9 cellular contexts compared by ENCODE assay signal in genomic region chr22:27133951-27134664, GRCh38.
DNase-seq lines count a peak whose midpoint lies in the region; ATAC-seq and TF ChIP-seq lines count a peak whose summit lies in the region.
"Had no signal": no experiment of that assay in that cellular context is flagged by ENCODE, and none has a peak within 500 bp of the region (broad histone marks: within the 10 kb centered on the region; RNA-seq: fewer than 3 reads in every experiment).

No MANE protein-coding gene starts in this region.

- H3K9me3 Mint-ChIP-seq in H9: peaks cover 0 to 8% of the 10 kb centered on the region in 2 experiments; a peak in 1 of 5 replicates

- H3K23ac ChIP-seq in trophoblast cell (ENCODE audit: low read length): no peak overlapping the region
- no peak overlapping the region for H3K23ac ChIP-seq in H9 (ENCODE audit: insufficient read length, low read depth, low read length)

- peaks cover 2 to 12% of the 10 kb centered on the region in 2 experiments; a peak in 3 of 4 replicates for H3K4me1 Mint-ChIP-seq in H9

- H3K14ac ChIP-seq in trophoblast cell (ENCODE audit: low read length) (no peak overlapping the region), H9 (ENCODE audit: insufficient read depth, low read length) (no peak overlapping the region)

- H2AFZ ChIP-seq in trophoblast cell (ENCODE audit: insufficient read depth, low read length, poor library complexity): no peak overlapping the region
- H2AFZ ChIP-seq in H9 (ENCODE audit: low read length): no peak overlapping the region

- H3K79me2 ChIP-seq in trophoblast cell (ENCODE audit: control insufficient read depth, insufficient read depth, low read length, poor library complexity): no peaks in the 10 kb centered on the region
- no peaks in the 10 kb centered on the region for H3K79me2 ChIP-seq in H9 (ENCODE audit: insufficient read depth, low read length)

- no peaks in the 10 kb centered on the region for H3K27me3 ChIP-seq in trophoblast cell (ENCODE audit: insufficient read depth, low read length)
- H3K27me3 ChIP-seq in H9 (ENCODE audit: insufficient read depth, low read length): no peaks in the 10 kb centered on the region; the same call in 1 of the 2 replicates
- H3K27me3 ChIP-seq: cardiac muscle cell had no signal

- H3T11ph ChIP-seq in H9 (ENCODE audit: low read length): no peak overlapping the region

- H3K9me3 ChIP-seq in trophoblast cell (ENCODE audit: insufficient read depth, low read depth, low read length): no peaks in the 10 kb centered on the region
- no peaks in the 10 kb centered on the region for H3K9me3 ChIP-seq in H9 (ENCODE audit: control insufficient read depth, low read depth, low read length)

- peaks cover 0 to 7% (median 0%) of the 10 kb centered on the region in 3 experiments; a peak in 2 of 7 replicates for H3K36me3 Mint-ChIP-seq in H9 (ENCODE audit: insufficient read depth in 1 of 3, low read depth in 3 of 3)

- no peak overlapping the region; a peak in 1 of 7 replicates for H3K27ac Mint-ChIP-seq in H9

- H2BK5ac ChIP-seq in trophoblast cell (ENCODE audit: low read depth, low read length, poor library complexity) (no peak overlapping the region), H9 (ENCODE audit: insufficient read length, low read length) (no peak overlapping the region)

- H4K12ac ChIP-seq in trophoblast cell (ENCODE audit: low read depth, low read length): no peak overlapping the region

- peak; percentile 92 for DNase-seq in GM03348 (ENCODE audit: low spot score)
- DNase-seq in NCI-H226: peak; percentile 78
- DNase-seq in caudate nucleus (lab: John Stamatoyannopoulos, UW): peak in 12 of 61 donors; percentile 7 to 41 (median 20)
- peak; percentile 26 to 37 for DNase-seq in trophoblast cell
- DNase-seq in H9: no peak
- no peak for DNase-seq in NCI-H526 (lab: John Stamatoyannopoulos, UW)

- H3K23me2 ChIP-seq in H9 (ENCODE audit: insufficient read length, low read depth, low read length, poor library complexity, severe bottlenecking): no peaks in the 10 kb centered on the region

- no peak overlapping the region for H3K4me3 Mint-ChIP-seq in H9

- H3K36me3 ChIP-seq in trophoblast cell (ENCODE audit: control insufficient read depth in 1 of 2, insufficient read depth in 2 of 2, low read length in 2 of 2): no peaks in the 10 kb centered on the region
- H3K36me3 ChIP-seq: cardiac muscle cell had no signal

- H2BK120ac ChIP-seq in trophoblast cell (ENCODE audit: insufficient read depth, low read length, poor library complexity) (no peak overlapping the region), H9 (ENCODE audit: low read depth, low read length, poor library complexity, severe bottlenecking) (no peak overlapping the region)

- no peak overlapping the region for H2BK12ac ChIP-seq in trophoblast cell (ENCODE audit: low read length)
- no peak overlapping the region for H2BK12ac ChIP-seq in H9 (ENCODE audit: insufficient read length, low read depth, low read length)

- H3K4me1 ChIP-seq in trophoblast cell (ENCODE audit: control insufficient read depth in 1 of 2, insufficient read depth in 2 of 2, low read length in 2 of 2) (peaks cover 4 to 15% of the 10 kb centered on the region in 2 experiments), H9 (ENCODE audit: insufficient read depth, low read length) (0 out of 2 replicates have a peak, but pooled peaks cover 2% of the 10 kb centered on the region)

- H4K20me1 ChIP-seq in H9 (ENCODE audit: control insufficient read depth, insufficient read depth, insufficient read length): no peaks in the 10 kb centered on the region

- no peak for ATAC-seq in HG02970 (IDR thresholded peaks at IDR 0.05; ENCODE audit: low FRiP score, unreplicated experiment)
- ATAC-seq in GM18907 (IDR thresholded peaks at IDR 0.05; ENCODE audit: unreplicated experiment): no peak

- H3K18ac ChIP-seq in trophoblast cell (ENCODE audit: low read length): no peak overlapping the region
- H3K18ac ChIP-seq in H9 (ENCODE audit: insufficient read length, low read depth, low read length): no peak overlapping the region

- H3K79me1 ChIP-seq in trophoblast cell (ENCODE audit: low read length) (no peaks in the 10 kb centered on the region), H9 (ENCODE audit: insufficient read depth, low read depth, low read length, poor library complexity, severe bottlenecking) (no peaks in the 10 kb centered on the region)

- no peak overlapping the region for H3K4me3 ChIP-seq in trophoblast cell (ENCODE audit: low read depth, low read length)
- H3K4me3 ChIP-seq: cardiac muscle cell had no signal

- H2BK15ac ChIP-seq in H9 (ENCODE audit: low read depth, low read length): no peak overlapping the region

- H2BK20ac ChIP-seq in H9 (ENCODE audit: low read depth, low read length, poor library complexity, severe bottlenecking): no peak overlapping the region

- no peak overlapping the region for H3K56ac ChIP-seq in H9 (ENCODE audit: insufficient read length, low read depth, low read length)

- H4K8ac ChIP-seq in trophoblast cell (ENCODE audit: low read depth, low read length): no peak overlapping the region
- no peak overlapping the region for H4K8ac ChIP-seq in H9 (replicated peaks; ENCODE audit: insufficient read length, low read depth, low read length)

- H3K4me2 ChIP-seq in trophoblast cell (ENCODE audit: low read length) (no peak overlapping the region), H9 (ENCODE audit: insufficient read depth, insufficient read length, low read length) (no peak overlapping the region)

- no peak overlapping the region for H4K91ac ChIP-seq in trophoblast cell (ENCODE audit: low read depth, low read length)
- no peak overlapping the region for H4K91ac ChIP-seq in H9 (ENCODE audit: insufficient read length, low read depth, low read length)

- H3K27ac ChIP-seq in caudate nucleus (ENCODE audit: low read depth, low read length): peak overlapping the region; percentile 72
- H3K27ac ChIP-seq in trophoblast cell (ENCODE audit: low read depth, low read length): no peak overlapping the region
- H3K27ac ChIP-seq in H9 (ENCODE audit: insufficient read length, low read depth, low read length): no peak overlapping the region
- H3K27ac ChIP-seq: cardiac muscle cell had no signal

- H4K5ac ChIP-seq in H9 (ENCODE audit: insufficient read length, low read depth, low read length): no peak overlapping the region

- H3K4ac ChIP-seq in trophoblast cell (ENCODE audit: low read depth, low read length) (no peak overlapping the region), H9 (ENCODE audit: low read depth, low read length) (no peak overlapping the region)

- no CpG with 5 or more reads among the region's 12 CpGs for WGBS in trophoblast cell (ENCODE audit: extremely low coverage, insufficient coverage, insufficient read length)
- no CpG with 5 or more reads among the region's 12 CpGs for WGBS in H9 (ENCODE audit: extremely low coverage, insufficient read length, low lambda C conversion rate)

- TF ChIP-seq CTCF in H9 (conservative IDR thresholded peaks at IDR 0.05): no peak

- peaks cover 19% of the 10 kb centered on the region for H3K27me3 Mint-ChIP-seq in H9 (ENCODE audit: low read depth)

- H2AK5ac ChIP-seq in trophoblast cell (ENCODE audit: low read length): no peak overlapping the region
- H2AK5ac ChIP-seq in H9 (ENCODE audit: insufficient read length, low read length): no peak overlapping the region

- H3K9ac ChIP-seq in trophoblast cell (ENCODE audit: low read length) (no peak overlapping the region), H9 (ENCODE audit: extremely low read depth, insufficient read length, low read length) (no peak overlapping the region)

Comparison
In these comparisons a context has a peak if more than half of its experiments do, and no peak if none do; other contexts are left out.
1. DNase-seq: peak in GM03348 (single experiment), NCI-H226 (single experiment) and trophoblast cell (2 of 2); none in H9 (single experiment) and NCI-H526 (0 of 2).